10 cellular contexts compared by ENCODE assay signal in genomic region chr4:139144161-139144859, GRCh38. TPM values are rescaled to one million over a fixed set of nuclear protein-coding genes. Genes with fewer than 3 reads are reported as not detected.
A peak's percentile ranks its signal among the peaks of the same experiment; 100 is the strongest.
DNase-seq lines count a peak whose midpoint lies in the region; ATAC-seq lines count a peak whose summit lies in the region.
"Had no signal": no experiment of that assay in that cellular context is flagged by ENCODE, and none has a peak within 500 bp of the region (broad histone marks: within the 10 kb centered on the region; RNA-seq: fewer than 3 reads in every experiment).

No MANE protein-coding gene starts in this region.

- no peak overlapping the region for H2AFZ ChIP-seq in GM23248
- H2AFZ ChIP-seq: parathyroid adenoma had no signal

- no peaks in the 10 kb centered on the region for H3K9me2 ChIP-seq in GM23248 (ENCODE audit: insufficient read depth)

- no peaks in the 10 kb centered on the region for H3F3A ChIP-seq in GM23248 (ENCODE audit: insufficient read depth)

- H3K36me3 ChIP-seq in GM23248 (ENCODE audit: low read depth), result 0 out of 2 replicates have a peak, but pooled peaks cover 4% of the 10 kb centered on the region

- H3K4me2 ChIP-seq in GM23248 (ENCODE audit: unreplicated experiment), result no peak overlapping the region

- H3K79me2 ChIP-seq in GM23248 (ENCODE audit: insufficient read depth), result peaks cover 97% of the 10 kb centered on the region

- WGBS in GM23248 (ENCODE audit: low coverage in 1 of 2, low lambda C conversion rate in 2 of 2, missing lambda C conversion rate in 2 of 2), 2 experiments, result 87 to 88% methylated on average over 7 of the region's 7 CpGs

- no peak overlapping the region for H3K27ac ChIP-seq in GM23248
- H3K27ac ChIP-seq: parathyroid adenoma, VCaP had no signal

- ATAC-seq in Right ventricle myocardium superior (ENCODE audit: poor library complexity) (peak; percentile 57), HG03175 (IDR thresholded peaks at IDR 0.05; ENCODE audit: unreplicated experiment) (no peak), HG03135 (IDR thresholded peaks at IDR 0.05; ENCODE audit: unreplicated experiment) (no peak)
- ATAC-seq in activated naive CD4-positive, alpha-beta T cell treated with anti-CD3 and anti-CD28 coated beads, Interleukin-2, amount 50 U/mL, for 72 hours, result no peak

- intact Hi-C loops in Right ventricle myocardium superior (cut with DNase I), result no loop called here

- no peaks in the 10 kb centered on the region for H3K27me3 ChIP-seq in GM23248 (replicated peaks; ENCODE audit: insufficient read depth)

- H3K9me3 ChIP-seq in GM23248 (ENCODE audit: low read depth), result no peaks in the 10 kb centered on the region

- peaks cover 14% of the 10 kb centered on the region; the same call in 1 of the 2 replicates for H4K20me1 ChIP-seq in GM23248 (ENCODE audit: insufficient read depth)

- no peak overlapping the region for H3K27ac Mint-ChIP-seq in activated naive CD4-positive, alpha-beta T cell treated with anti-CD3 and anti-CD28 coated beads, Interleukin-2, amount 50 U/mL, for 72 hours

- H3K4me3 ChIP-seq in GM23248, result no peak overlapping the region

- no peak overlapping the region for H3K9ac ChIP-seq in GM23248
- H3K9ac ChIP-seq: parathyroid adenoma had no signal

- peaks cover 0 to 6% of the 10 kb centered on the region in 2 donors for H3K9me3 Mint-ChIP-seq in activated naive CD4-positive, alpha-beta T cell treated with anti-CD3 and anti-CD28 coated beads, Interleukin-2, amount 50 U/mL, for 72 hours

- DNase-seq in GM23248 (peak; percentile 76), SKM-1 (lab: John Stamatoyannopoulos, UW; ENCODE audit: unreplicated experiment) (peak; percentile 51), Right ventricle myocardium superior (peak; percentile 75), renal cortical epithelial cell (ENCODE audit: low read depth) (peak; percentile 53)
- DNase-seq in activated naive CD4-positive, alpha-beta T cell treated with anti-CD3 and anti-CD28 coated beads, Interleukin-2, amount 50 U/mL, for 72 hours (ENCODE audit: low spot score in 2 of 2), result no peak
- no peak for DNase-seq in activated CD4-positive, alpha-beta T cell treated with anti-CD3 and anti-CD28 coated beads, Interleukin-2, amount 50 U/mL, for 48 hours

- in situ Hi-C loops in GM23248 (cut with MboI), result no loop called here

- peaks cover 9% of the 10 kb centered on the region; the same call in 1 of the 2 replicates for H3K4me1 ChIP-seq in GM23248 (ENCODE audit: insufficient read depth)

- H3K36me3 Mint-ChIP-seq in activated naive CD4-positive, alpha-beta T cell treated with anti-CD3 and anti-CD28 coated beads, Interleukin-2, amount 50 U/mL, for 72 hours, result peaks cover 8 to 13% of the 10 kb centered on the region in 2 donors

RNA-seq across cellular contexts. Expression of gene ELF2, which starts 32.7 kb away (rescaled TPM):
- total RNA-seq in GM23248 (2014; rRNA removed; shearing (Covaris generic)), result 33.5 and 34.5 TPM in 2 replicates
- 17.6 and 18.8 TPM in 2 replicates for polyA plus RNA-seq in GM23248 (2016; fragmentation: Nextera tagmentation; extraction: Ambion mirVana)
- total RNA-seq in Right ventricle myocardium superior, result 41.3 TPM
- total RNA-seq in renal cortical epithelial cell, result 38.4 and 48.0 TPM in 2 replicates
- total RNA-seq in activated naive CD4-positive, alpha-beta T cell treated with anti-CD3 and anti-CD28 coated beads, Interleukin-2, amount 50 U/mL, for 72 hours, result 10 to 100 TPM; 30.1 to 34.9 TPM

Comparison
In these comparisons a context has a peak if more than half of its experiments do, and no peak if none do; other contexts are left out.
1. DNase-seq: peak in GM23248 (single experiment), SKM-1 (single experiment), Right ventricle myocardium superior (single experiment) and renal cortical epithelial cell (single experiment); none in activated naive CD4-positive, alpha-beta T cell treated with anti-CD3 and anti-CD28 coated beads, Interleukin-2, amount 50 U/mL, for 72 hours (0 of 2) and activated CD4-positive, alpha-beta T cell treated with anti-CD3 and anti-CD28 coated beads, Interleukin-2, amount 50 U/mL, for 48 hours (0 of 2).